ENCODE assay signal across 27 cellular contexts in the genomic region with DNA sequence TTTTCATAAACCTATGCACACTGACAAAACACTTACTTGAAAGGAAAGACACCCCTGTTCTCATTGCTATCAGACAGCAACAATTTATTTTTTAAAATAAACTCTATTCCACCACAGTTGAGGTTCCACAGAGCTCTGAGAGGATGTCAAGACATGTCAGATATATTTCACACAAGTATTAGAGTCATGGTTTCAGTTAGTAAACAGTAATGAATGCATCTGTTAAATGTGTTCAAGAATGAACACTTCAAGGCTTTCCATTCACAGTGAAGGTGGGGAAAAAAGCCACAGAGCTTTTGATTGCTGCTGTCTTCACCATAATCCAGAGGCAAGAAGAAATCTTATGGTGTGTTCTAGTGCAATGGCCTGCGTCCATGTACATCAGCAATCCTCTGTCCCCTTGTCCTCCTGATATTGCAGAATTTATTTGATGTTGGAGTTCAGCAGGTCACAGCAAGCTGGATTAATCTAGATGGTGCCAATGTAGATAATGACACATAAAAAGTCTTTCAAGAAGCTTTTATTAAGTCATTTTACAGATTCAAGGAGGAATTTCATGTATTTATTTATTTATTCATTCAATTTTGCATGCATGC.
DNase-seq lines count a peak whose midpoint lies in the region; ATAC-seq, FAIRE-seq and TF ChIP-seq lines count a peak whose summit lies in the region.
"Had no signal": no experiment of that assay in that cellular context is flagged by ENCODE, and none has a peak within 500 bp of the region (broad histone marks: within the 10 kb centered on the region; RNA-seq: fewer than 3 reads in every experiment).

No MANE protein-coding gene starts in this region.

- TF ChIP-seq POLR2A in right lobe of liver (IDR thresholded peaks at IDR 0.05) (no peak), gastrocnemius medialis (IDR thresholded peaks at IDR 0.05) (no peak), H54 (IDR thresholded peaks at IDR 0.05; ENCODE audit: low read depth, low read length) (no peak)

- H3K27ac ChIP-seq in right lobe of liver (peak overlapping the region; percentile 7 to 65 (median 42)), gastrocnemius medialis (peak overlapping the region in 3 of 4 donors; percentile 17 to 56 (median 33)), subcutaneous abdominal adipose tissue (ENCODE audit: low read depth, low read length) (peak overlapping the region; percentile 54)
- H3K27ac ChIP-seq: BLaER1 had no signal

- H3K9ac ChIP-seq in subcutaneous abdominal adipose tissue (ENCODE audit: low read length in 5 of 5): no peak overlapping the region
- H3K9ac ChIP-seq: BLaER1 had no signal

- 30% methylated on average over 1 of the region's 1 CpG for WGBS in right lobe of liver (ENCODE audit: insufficient coverage, low coverage, low lambda C conversion rate, missing lambda C conversion rate)

- TF ChIP-seq CTCF in right lobe of liver (IDR thresholded peaks at IDR 0.05) (no peak), gastrocnemius medialis (IDR thresholded peaks at IDR 0.05 in 4 of 5, conservative IDR thresholded peaks at IDR 0.05 in 1 of 5) (no peak), mucosa of descending colon (IDR thresholded peaks at IDR 0.05) (no peak)

- in situ Hi-C loops in gastrocnemius medialis (cut with MboI; ENCODE audit: low sequenced_read_pairs in 4 of 4): no loop called here

- no peak for FAIRE-seq in H54 (lab: Jason Lieb, UNC)
- FAIRE-seq: A204.1, GM12878, GM12892, GM18507 had no signal

- intact Hi-C loops in right lobe of liver (cut with DNase I): no loop called here
- intact Hi-C loops in gastrocnemius medialis (cut with DNase I; ENCODE audit: low total_unique reads): no loop called here
- intact Hi-C loops in mucosa of descending colon (cut with DNase I, micrococcal nuclease): no loop called here

- H3K4me1 ChIP-seq in right lobe of liver (peaks cover 0 to 79% (median 37%) of the 10 kb centered on the region in 4 donors), gastrocnemius medialis (peaks cover 69 to 72% of the 10 kb centered on the region in 2 donors), subcutaneous abdominal adipose tissue (ENCODE audit: control insufficient read depth in 5 of 5, insufficient read depth in 5 of 5, low read length in 5 of 5) (peaks cover 2 to 46% (median 36%) of the 10 kb centered on the region in 5 donors), mucosa of descending colon (ENCODE audit: low read depth) (no peaks in the 10 kb centered on the region)
- H3K4me1 ChIP-seq: BE2C, BLaER1 had no signal

- H3K4me3 ChIP-seq in right lobe of liver (no peak overlapping the region), gastrocnemius medialis (no peak overlapping the region), subcutaneous abdominal adipose tissue (ENCODE audit: low read depth in 1 of 5, low read length in 5 of 5) (no peak overlapping the region), mucosa of descending colon (no peak overlapping the region)
- H3K4me3 ChIP-seq: BLaER1, GM12878 had no signal

- no peaks in the 10 kb centered on the region for H3K36me3 ChIP-seq in right lobe of liver
- H3K36me3 ChIP-seq in gastrocnemius medialis: no peaks in the 10 kb centered on the region
- peaks cover 0 to 8% (median 5%) of the 10 kb centered on the region in 5 donors for H3K36me3 ChIP-seq in subcutaneous abdominal adipose tissue (ENCODE audit: control insufficient read depth in 5 of 5, insufficient read depth in 5 of 5, low read length in 5 of 5)
- H3K36me3 ChIP-seq in mucosa of descending colon (ENCODE audit: low read depth): no peaks in the 10 kb centered on the region
- H3K36me3 ChIP-seq: BE2C, BLaER1 had no signal

- ATAC-seq in left lobe of liver (peak; percentile 66), right lobe of liver (peak; percentile 60 to 70 (median 66)), gastrocnemius medialis (no peak), GM21529 (IDR thresholded peaks at IDR 0.05; ENCODE audit: unreplicated experiment) (no peak), mucosa of descending colon (no peak)
- ATAC-seq: GM12878 had no signal

- H3K9me3 ChIP-seq in right lobe of liver: no peaks in the 10 kb centered on the region
- H3K9me3 ChIP-seq in gastrocnemius medialis: no peaks in the 10 kb centered on the region
- H3K9me3 ChIP-seq in subcutaneous abdominal adipose tissue (ENCODE audit: control insufficient read depth in 5 of 5, low read length in 5 of 5): no peaks in the 10 kb centered on the region
- no peaks in the 10 kb centered on the region for H3K9me3 ChIP-seq in mucosa of descending colon
- H3K9me3 ChIP-seq: BE2C, BLaER1 had no signal

- H3K27me3 ChIP-seq in right lobe of liver: no peaks in the 10 kb centered on the region
- H3K27me3 ChIP-seq in gastrocnemius medialis: no peaks in the 10 kb centered on the region
- no peaks in the 10 kb centered on the region for H3K27me3 ChIP-seq in subcutaneous abdominal adipose tissue (ENCODE audit: control insufficient read depth in 5 of 5, insufficient read depth in 4 of 5, low read length in 5 of 5)
- H3K27me3 ChIP-seq: BE2C, BLaER1 had no signal

- peak; percentile 68 for DNase-seq in left lobe of liver (ENCODE audit: low spot score)
- DNase-seq in right lobe of liver: peak in 1 of 3 donors; percentile 66
- no peak for DNase-seq in gastrocnemius medialis
- DNase-seq in H54 (ENCODE audit: insufficient read length, low spot score): no peak
- no peak for DNase-seq in mucosa of descending colon
- DNase-seq: 8988T; ACHN; BE2C; C1 segment of cervical spinal cord; CD4-positive, alpha-beta memory T cell; CD4-positive, CD25-positive, alpha-beta regulatory T cell; CD8-positive, alpha-beta memory T cell; COR-L47; DMS 273 treated with DMSO at 0.1 percent for 48 hours; DMS153; DMS53; DMS79; DND-41; EL; GDM1 had no signal

Comparison
In these comparisons a context has a peak if more than half of its experiments do, and no peak if none do; other contexts are left out.
1. ATAC-seq: peak in left lobe of liver (single experiment) and right lobe of liver (4 of 4); none in gastrocnemius medialis (0 of 2), GM21529 (single experiment) and mucosa of descending colon (single experiment).
2. Peak in every context shown above with its lines, with median percentiles within 50 percentile points of each other: H3K27ac ChIP-seq.